Comparison of ENCODE assay signal across 1 cellular context in the genomic region with DNA sequence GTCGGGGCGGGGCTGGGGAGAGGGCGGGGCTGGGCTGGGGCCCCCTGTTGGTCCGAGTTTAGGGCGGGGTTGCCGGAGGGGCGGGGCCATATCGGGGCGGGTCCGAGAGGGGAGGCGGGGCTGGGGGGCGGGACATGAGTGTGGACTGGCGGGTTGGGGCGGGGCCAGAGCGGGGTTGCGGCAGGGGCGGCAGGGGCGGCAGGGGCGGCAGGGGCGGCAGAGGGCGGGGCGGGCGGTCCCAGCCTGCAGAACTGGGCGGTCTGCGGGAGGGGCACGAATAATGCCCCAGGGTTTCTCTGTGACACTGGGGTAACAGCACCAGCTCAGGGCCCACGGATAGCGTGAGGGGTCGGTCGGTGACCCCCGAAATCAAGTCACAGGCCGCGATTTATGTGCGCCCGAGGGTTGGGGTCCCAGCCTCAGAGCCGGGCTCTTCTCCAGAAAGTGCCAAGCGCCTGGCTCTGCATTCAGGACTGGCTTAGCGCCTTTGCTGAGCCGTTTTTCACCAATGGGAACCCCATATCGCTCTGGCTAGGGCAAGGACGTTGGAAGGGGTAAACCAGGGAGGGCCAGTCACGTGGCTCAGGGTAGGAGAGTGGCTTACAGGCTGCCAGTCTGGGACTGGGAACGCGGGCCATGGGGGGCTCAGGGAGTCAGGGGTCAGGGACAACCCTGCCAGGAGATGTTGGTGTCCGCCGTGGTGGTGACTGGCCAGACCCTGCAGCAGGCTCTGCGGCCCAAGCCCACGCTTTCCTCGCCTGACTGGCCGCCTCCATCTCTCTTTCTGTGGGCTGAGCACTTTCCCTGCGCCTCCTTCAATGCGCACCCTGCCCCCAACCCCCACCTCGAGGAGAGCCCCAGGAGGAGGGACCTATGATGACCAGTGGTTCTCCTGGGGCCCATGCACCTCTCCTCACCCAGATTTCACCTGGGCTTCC.
TF ChIP-seq lines count a peak whose summit lies in the region.

No MANE protein-coding gene starts in this region.

TF ChIP-seq in A549, 52 proteins besides CTCF, POLR2A, EP300 and RAD21:
- no peak for TF ChIP-seq EHMT2 (IDR thresholded peaks at IDR 0.05; ENCODE audit: low read depth)
- TF ChIP-seq, protein P1, sequence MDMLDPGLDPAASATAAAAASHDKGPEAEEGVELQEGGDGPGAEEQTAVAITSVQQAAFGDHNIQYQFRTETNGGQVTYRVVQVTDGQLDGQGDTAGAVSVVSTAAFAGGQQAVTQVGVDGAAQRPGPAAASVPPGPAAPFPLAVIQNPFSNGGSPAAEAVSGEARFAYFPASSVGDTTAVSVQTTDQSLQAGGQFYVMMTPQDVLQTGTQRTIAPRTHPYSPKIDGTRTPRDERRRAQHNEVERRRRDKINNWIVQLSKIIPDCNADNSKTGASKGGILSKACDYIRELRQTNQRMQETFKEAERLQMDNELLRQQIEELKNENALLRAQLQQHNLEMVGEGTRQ (IDR thresholded peaks at IDR 0.05): 0 out of 2 replicates have a peak, but pooled peaks have one; percentile 19
